1 cellular context compared by ENCODE assay signal in the genomic region with DNA sequence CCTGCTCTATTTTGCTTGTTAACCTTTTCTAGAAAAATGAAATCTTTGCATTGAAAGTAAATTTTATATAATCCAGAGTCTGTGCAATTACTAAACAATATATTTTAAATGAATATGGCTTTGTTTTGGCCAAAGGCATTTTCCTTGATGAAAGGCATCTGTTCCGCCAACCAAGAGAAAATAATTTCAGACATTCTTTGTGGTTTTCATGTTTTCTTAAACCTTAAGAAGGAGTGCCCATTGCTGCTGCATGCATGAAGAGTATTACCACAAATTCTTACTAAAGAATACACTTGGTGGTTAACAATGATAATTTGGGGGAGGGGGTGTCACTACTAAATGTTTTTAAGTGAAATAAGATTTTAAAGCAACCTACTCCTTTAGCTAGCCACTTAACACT.
TF ChIP-seq lines count a peak whose summit lies in the region.

No MANE protein-coding gene starts in this region.

TF ChIP-seq in WTC11, 78 proteins besides CTCF, POLR2A, EP300 and RAD21 (continued from another document):
- TF ChIP-seq, protein P1, sequence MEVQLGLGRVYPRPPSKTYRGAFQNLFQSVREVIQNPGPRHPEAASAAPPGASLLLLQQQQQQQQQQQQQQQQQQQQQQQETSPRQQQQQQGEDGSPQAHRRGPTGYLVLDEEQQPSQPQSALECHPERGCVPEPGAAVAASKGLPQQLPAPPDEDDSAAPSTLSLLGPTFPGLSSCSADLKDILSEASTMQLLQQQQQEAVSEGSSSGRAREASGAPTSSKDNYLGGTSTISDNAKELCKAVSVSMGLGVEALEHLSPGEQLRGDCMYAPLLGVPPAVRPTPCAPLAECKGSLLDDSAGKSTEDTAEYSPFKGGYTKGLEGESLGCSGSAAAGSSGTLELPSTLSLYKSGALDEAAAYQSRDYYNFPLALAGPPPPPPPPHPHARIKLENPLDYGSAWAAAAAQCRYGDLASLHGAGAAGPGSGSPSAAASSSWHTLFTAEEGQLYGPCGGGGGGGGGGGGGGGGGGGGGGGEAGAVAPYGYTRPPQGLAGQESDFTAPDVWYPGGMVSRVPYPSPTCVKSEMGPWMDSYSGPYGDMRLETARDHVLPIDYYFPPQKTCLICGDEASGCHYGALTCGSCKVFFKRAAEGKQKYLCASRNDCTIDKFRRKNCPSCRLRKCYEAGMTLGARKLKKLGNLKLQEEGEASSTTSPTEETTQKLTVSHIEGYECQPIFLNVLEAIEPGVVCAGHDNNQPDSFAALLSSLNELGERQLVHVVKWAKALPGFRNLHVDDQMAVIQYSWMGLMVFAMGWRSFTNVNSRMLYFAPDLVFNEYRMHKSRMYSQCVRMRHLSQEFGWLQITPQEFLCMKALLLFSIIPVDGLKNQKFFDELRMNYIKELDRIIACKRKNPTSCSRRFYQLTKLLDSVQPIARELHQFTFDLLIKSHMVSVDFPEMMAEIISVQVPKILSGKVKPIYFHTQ (CRISPR knock-in tag; IDR thresholded peaks at IDR 0.05): no peak
- no peak for TF ChIP-seq NFE2L1 (CRISPR knock-in tag; IDR thresholded peaks at IDR 0.05)
- no peak for TF ChIP-seq ZBTB21 (CRISPR knock-in tag; IDR thresholded peaks at IDR 0.05; ENCODE audit: borderline replicate concordance)
- TF ChIP-seq JAZF1 (CRISPR knock-in tag; IDR thresholded peaks at IDR 0.05): no peak
- no peak for TF ChIP-seq ZNF317 (CRISPR knock-in tag; IDR thresholded peaks at IDR 0.05; ENCODE audit: borderline replicate concordance, low read depth)
- no peak for TF ChIP-seq TP53 (CRISPR knock-in tag; IDR thresholded peaks at IDR 0.05)
- TF ChIP-seq ELF4 (CRISPR knock-in tag; IDR thresholded peaks at IDR 0.05; ENCODE audit: low read depth): no peak
- TF ChIP-seq FOXP1 (CRISPR knock-in tag; IDR thresholded peaks at IDR 0.05; ENCODE audit: borderline replicate concordance): no peak
- TF ChIP-seq ZNF232 (CRISPR knock-in tag; IDR thresholded peaks at IDR 0.05): no peak
